ENCODE assay signal across 8 cellular contexts in the genomic region with DNA sequence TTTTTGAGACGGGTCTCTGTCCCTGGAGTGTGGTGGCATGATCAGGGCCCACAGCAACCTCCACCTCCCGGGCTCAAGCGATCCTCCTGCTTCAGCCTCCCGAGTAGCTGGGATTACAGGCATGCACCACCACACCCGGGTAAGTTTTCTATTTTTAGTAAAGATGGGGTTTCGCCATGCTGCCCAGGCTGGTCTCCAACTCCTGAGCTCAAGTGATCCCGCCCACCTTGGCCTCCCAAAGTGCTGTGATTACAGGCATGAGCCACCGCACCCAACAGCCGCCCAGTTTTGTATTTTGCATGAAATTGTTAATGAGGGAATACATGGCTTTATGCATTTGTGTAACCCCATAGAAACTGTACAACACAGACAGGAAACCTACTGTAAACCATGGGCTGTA. TPM values are rescaled to one million over a fixed set of nuclear protein-coding genes. Genes with fewer than 3 reads are reported as not detected.
A peak's percentile ranks its signal among the peaks of the same experiment; 100 is the strongest.
DNase-seq lines count a peak whose midpoint lies in the region; ATAC-seq, FAIRE-seq and TF ChIP-seq lines count a peak whose summit lies in the region.

No MANE protein-coding gene starts in this region.

- H3K36me3 Mint-ChIP-seq in activated CD4-positive, alpha-beta memory T cell treated with anti-CD3 and anti-CD28 coated beads, Interleukin-2, amount 10 ng/mL, durations not matched to agents 7 days and 5 days (ENCODE audit: low read depth): peaks cover 36% of the 10 kb centered on the region

- H3K27me3 ChIP-seq in right atrium auricular region: no peaks in the 10 kb centered on the region
- no peaks in the 10 kb centered on the region for H3K27me3 ChIP-seq in left lung
- no peaks in the 10 kb centered on the region for H3K27me3 ChIP-seq in MG63

- H3K27ac Mint-ChIP-seq in activated CD4-positive, alpha-beta memory T cell treated with anti-CD3 and anti-CD28 coated beads, Interleukin-2, amount 10 ng/mL, durations not matched to agents 7 days and 5 days: peak overlapping the region; percentile 95

- no peaks in the 10 kb centered on the region for H3K9me3 Mint-ChIP-seq in activated CD4-positive, alpha-beta memory T cell treated with anti-CD3 and anti-CD28 coated beads, Interleukin-2, amount 10 ng/mL, durations not matched to agents 7 days and 5 days

- no peak for TF ChIP-seq CTCF in right atrium auricular region (IDR thresholded peaks at IDR 0.05)
- TF ChIP-seq CTCF in left lung (IDR thresholded peaks at IDR 0.05): no peak

- H3K27ac ChIP-seq in right atrium auricular region (peak overlapping the region; percentile 48 to 70), left lung (peak overlapping the region; percentile 59 to 97)

- peak overlapping the region; percentile 91 for H3K4me3 Mint-ChIP-seq in activated CD4-positive, alpha-beta memory T cell treated with anti-CD3 and anti-CD28 coated beads, Interleukin-2, amount 10 ng/mL, durations not matched to agents 7 days and 5 days

- H3K4me1 ChIP-seq in right atrium auricular region (peaks cover 0 to 42% of the 10 kb centered on the region in 2 donors), left lung (peaks cover 4 to 33% of the 10 kb centered on the region in 2 donors)

- peaks cover 32% of the 10 kb centered on the region for H3K4me1 Mint-ChIP-seq in activated CD4-positive, alpha-beta memory T cell treated with anti-CD3 and anti-CD28 coated beads, Interleukin-2, amount 10 ng/mL, durations not matched to agents 7 days and 5 days

- H3K9me3 ChIP-seq in right atrium auricular region (no peaks in the 10 kb centered on the region), left lung (no peaks in the 10 kb centered on the region), MG63 (no peaks in the 10 kb centered on the region)

- FAIRE-seq in H54 (lab: Jason Lieb, UNC): no peak

- peaks cover 26% of the 10 kb centered on the region for H3K36me3 ChIP-seq in right atrium auricular region
- peaks cover 0 to 30% of the 10 kb centered on the region in 2 donors for H3K36me3 ChIP-seq in left lung
- peaks cover 4% of the 10 kb centered on the region; the same call in 1 of the 2 replicates for H3K36me3 ChIP-seq in MG63

- POLR2A ChIA-PET in activated CD4-positive, alpha-beta memory T cell treated with anti-CD3 and anti-CD28 coated beads, Interleukin-2, amount 10 ng/mL, durations not matched to agents 7 days and 5 days (lab: Charles Lee): interaction anchor here (1.0 to 9.6 kb wide), 9 partner anchors 7 to 440 kb away, joined by 3 to 201 read pairs (median 24); a partner anchor contains a TSS

- no peaks in the 10 kb centered on the region for H3K27me3 Mint-ChIP-seq in activated CD4-positive, alpha-beta memory T cell treated with anti-CD3 and anti-CD28 coated beads, Interleukin-2, amount 10 ng/mL, durations not matched to agents 7 days and 5 days

- CTCF ChIA-PET in activated CD4-positive, alpha-beta memory T cell treated with anti-CD3 and anti-CD28 coated beads, Interleukin-2, amount 10 ng/mL, durations not matched to agents 7 days and 5 days (lab: Charles Lee): interaction anchor here (0.7 to 10.4 kb wide), 4 partner anchors 7 to 42 kb away, joined by 3 to 148 read pairs (median 6); a partner anchor contains a TSS

- no peak for DNase-seq in right atrium auricular region (ENCODE audit: low spot score)
- no peak for DNase-seq in left ventricle myocardium superior
- no peak for DNase-seq in activated CD4-positive, alpha-beta memory T cell treated with anti-CD3 and anti-CD28 coated beads, Interleukin-2, amount 10 ng/mL, durations not matched to agents 7 days and 5 days
- no peak for DNase-seq in left lung
- no peak for DNase-seq in H54 (ENCODE audit: insufficient read length, low spot score)
- no peak for DNase-seq in MG63
- no peak for DNase-seq in HPDE6-E6E7 (ENCODE audit: extremely low spot score)

- H3K4me3 ChIP-seq in right atrium auricular region (peak overlapping the region in 1 of 2 donors; percentile 64), left lung (peak overlapping the region in 1 of 2 donors; percentile 16), MG63 (no peak overlapping the region)

- intact Hi-C loops in left ventricle myocardium superior (cut with micrococcal nuclease) (no loop called here), left lung (cut with DNase I) (no loop called here)

- ATAC-seq in left ventricle myocardium superior (no peak), left lung (no peak), GM21737 (IDR thresholded peaks at IDR 0.05; ENCODE audit: unreplicated experiment) (no peak)

- TF ChIP-seq POLR2A in H54 (IDR thresholded peaks at IDR 0.05; ENCODE audit: low read depth, low read length): no peak

RNA-seq across cellular contexts. Expression of a gene that starts 2.8 kb away (rescaled TPM):
- 1 to 10 TPM; 7.6 to 8.9 TPM for total RNA-seq in right atrium auricular region
- total RNA-seq in left ventricle myocardium superior: 10.0 TPM
- total RNA-seq in activated CD4-positive, alpha-beta memory T cell treated with anti-CD3 and anti-CD28 coated beads, Interleukin-2, amount 10 ng/mL, durations not matched to agents 7 days and 5 days: 100 to 1,000 TPM; 262 to 267 TPM
- 10 to 100 TPM; 35.6 to 96.2 TPM for total RNA-seq in left lung
- total RNA-seq in MG63 (2014; rRNA removed; shearing (Covaris generic); ENCODE audit: low replicate concordance): 0.07 and 2.4 TPM in 2 replicates

RNA-seq across cellular contexts. Expression of a gene that starts 6.0 kb away (rescaled TPM):
- total RNA-seq in right atrium auricular region: 10 to 100 TPM; 66.5 to 70.2 TPM
- total RNA-seq in left ventricle myocardium superior: 72.2 TPM
- total RNA-seq in activated CD4-positive, alpha-beta memory T cell treated with anti-CD3 and anti-CD28 coated beads, Interleukin-2, amount 10 ng/mL, durations not matched to agents 7 days and 5 days: 10 to 100 TPM; 63.1 to 63.7 TPM
- total RNA-seq in left lung: 100 to 1,000 TPM in 1 of 2 donors, 10 to 100 TPM in 1; 87.5 to 105 TPM
- total RNA-seq in MG63 (2014; rRNA removed; shearing (Covaris generic); ENCODE audit: low replicate concordance): 205 and 325 TPM in 2 replicates

RNA-seq across cellular contexts. Expression of a gene that starts 15.6 kb away (rescaled TPM):
- total RNA-seq in right atrium auricular region (10 to 100 TPM in 1 of 2 donors, 1 to 10 TPM in 1; 6.2 to 10.6 TPM), left ventricle myocardium superior (8.9 TPM), left lung (10 to 100 TPM; 44.7 to 62.1 TPM)
- 10 to 100 TPM; 12.1 to 12.8 TPM for total RNA-seq in activated CD4-positive, alpha-beta memory T cell treated with anti-CD3 and anti-CD28 coated beads, Interleukin-2, amount 10 ng/mL, durations not matched to agents 7 days and 5 days
- not detected in 2 replicates for total RNA-seq in MG63 (2014; rRNA removed; shearing (Covaris generic); ENCODE audit: low replicate concordance)

RNA-seq across cellular contexts. Expression of a gene that starts 24.4 kb away (rescaled TPM):
- total RNA-seq in right atrium auricular region: 1 to 10 TPM; 2.3 to 4.7 TPM
- 3.3 TPM for total RNA-seq in left ventricle myocardium superior
- not detected for total RNA-seq in activated CD4-positive, alpha-beta memory T cell treated with anti-CD3 and anti-CD28 coated beads, Interleukin-2, amount 10 ng/mL, durations not matched to agents 7 days and 5 days
- total RNA-seq in left lung: 1 to 10 TPM in 1 of 2 donors, under 1 TPM in 1; 0.87 to 1.3 TPM
- 0.27 TPM in 1 of 2 replicates, not detected in the other for total RNA-seq in MG63 (2014; rRNA removed; shearing (Covaris generic); ENCODE audit: low replicate concordance)

RNA-seq across cellular contexts. Expression of a gene that starts 42.8 kb away (rescaled TPM):
- 10 to 100 TPM; 40.8 to 54.7 TPM for total RNA-seq in right atrium auricular region
- 27.0 TPM for total RNA-seq in left ventricle myocardium superior
- total RNA-seq in activated CD4-positive, alpha-beta memory T cell treated with anti-CD3 and anti-CD28 coated beads, Interleukin-2, amount 10 ng/mL, durations not matched to agents 7 days and 5 days: 10 to 100 TPM; 88.3 to 93.1 TPM
- 10 to 100 TPM; 46.6 to 58.1 TPM for total RNA-seq in left lung
- 7.8 and 12.8 TPM in 2 replicates for total RNA-seq in MG63 (2014; rRNA removed; shearing (Covaris generic); ENCODE audit: low replicate concordance)
